22 cellular contexts compared by ENCODE assay signal in genomic region chr7:71402684-71403083, GRCh38.
A peak's percentile ranks its signal among the peaks of the same experiment; 100 is the strongest.
DNase-seq lines count a peak whose midpoint lies in the region; ATAC-seq, FAIRE-seq and TF ChIP-seq lines count a peak whose summit lies in the region.
"Had no signal": no experiment of that assay in that cellular context is flagged by ENCODE, and none has a peak within 500 bp of the region (broad histone marks: within the 10 kb centered on the region; RNA-seq: fewer than 3 reads in every experiment).

No MANE protein-coding gene starts in this region.

- DNase-seq in WTC11 (ENCODE audit: low spot score) (no peak), H1 (ENCODE audit: low read depth in 1 of 2, low spot score in 2 of 2) (no peak), islet precursor cell (peak; percentile 11), activated T-cell treated with anti-CD3 and anti-CD28 coated beads for 4 hours (no peak)
- DNase-seq: AML-193; Caco-2; Calu3; CD4-positive, alpha-beta T cell; CD8-positive, alpha-beta T cell; DMS79 treated with DMSO at 0.1 percent for 48 hours; GF-D8 had no signal

- no peaks in the 10 kb centered on the region for H4K20me1 ChIP-seq in H1 (replicated peaks in 1 of 2; ENCODE audit: control insufficient read depth in 1 of 2, insufficient read depth in 2 of 2, low read length in 2 of 2)
- H4K20me1 ChIP-seq: BLaER1 treated with 17β-estradiol and CSF1 and Interleukin-3, amounts not matched to agents 10 nM and 100 nM had no signal

- H3K14ac ChIP-seq in H1 (ENCODE audit: insufficient read length), result no peak overlapping the region

- no peak overlapping the region for H4K5ac ChIP-seq in H1 (ENCODE audit: insufficient read length, low read depth, low read length)

- H4K91ac ChIP-seq in H1 (replicated peaks; ENCODE audit: insufficient read length, low read length), result no peak overlapping the region

- no peak for TF ChIP-seq RAD21 in H1 (IDR thresholded peaks at IDR 0.05 in 1 of 2, conservative IDR thresholded peaks at IDR 0.05 in 1 of 2; ENCODE audit: low read depth in 2 of 2, low read length in 2 of 2)

- peak overlapping the region; percentile 16; the same call in 1 of the 2 replicates for H3K27ac Mint-ChIP-seq in WTC11
- H3K27ac Mint-ChIP-seq: B cell; CD4-positive, alpha-beta T cell; CD8-positive, alpha-beta T cell had no signal

- H2BK15ac ChIP-seq in H1 (ENCODE audit: low read length), result no peak overlapping the region

- H2AFZ ChIP-seq in H1 (ENCODE audit: low read length), result no peak overlapping the region

- TF ChIP-seq EP300 in H1 (IDR thresholded peaks at IDR 0.05; ENCODE audit: borderline replicate concordance in 1 of 2, low read depth in 2 of 2, low read length in 2 of 2), result no peak

- no peak overlapping the region for H3K9ac ChIP-seq in H1 (replicated peaks in 1 of 4; ENCODE audit: extremely low read depth in 1 of 4, low read depth in 3 of 4, low read length in 3 of 4)
- H3K9ac ChIP-seq: BLaER1 treated with 17β-estradiol and CSF1 and Interleukin-3, amounts not matched to agents 10 nM and 100 nM had no signal

- peaks cover 0 to 13% (median 4%) of the 10 kb centered on the region in 4 experiments; a peak in 3 of 8 replicates for H3K36me3 ChIP-seq in H1 (ENCODE audit: control insufficient read depth in 2 of 4, insufficient read depth in 4 of 4, low read length in 3 of 4)
- H3K36me3 ChIP-seq: BLaER1 treated with 17β-estradiol and CSF1 and Interleukin-3, amounts not matched to agents 10 nM and 100 nM had no signal

- no peaks in the 10 kb centered on the region for H3K27me3 ChIP-seq in H1 (replicated peaks in 1 of 4; ENCODE audit: control insufficient read depth in 3 of 4, extremely low read depth in 1 of 4, insufficient read depth in 3 of 4, low read length in 3 of 4)
- H3K27me3 ChIP-seq: BLaER1 treated with 17β-estradiol and CSF1 and Interleukin-3, amounts not matched to agents 10 nM and 100 nM had no signal

- H3K56ac ChIP-seq in H1 (replicated peaks; ENCODE audit: insufficient read length, low read depth, low read length), result no peak overlapping the region

- no peak for TF ChIP-seq POLR2A in H1 (IDR thresholded peaks at IDR 0.05; ENCODE audit: control extremely low read depth in 1 of 2, low read depth in 2 of 2, low read length in 2 of 2)

- H3K9me3 Mint-ChIP-seq in WTC11, result peaks cover 38% of the 10 kb centered on the region

- POLR2A ChIA-PET in WTC11 (lab: Charles Lee), result interaction anchor here (0.6 kb wide), 1 partner anchor 195 kb away, joined by 5 read pairs; no protein-coding TSS in a partner anchor
- POLR2A ChIA-PET in H1 (lab: Charles Lee; ENCODE audit: partially characterized antibody), result no interaction called here

- H2BK12ac ChIP-seq in H1 (ENCODE audit: low read depth, low read length), result no peak overlapping the region

- TF ChIP-seq CTCF in WTC11 (IDR thresholded peaks at IDR 0.05) (no peak), H1 (IDR thresholded peaks at IDR 0.05; ENCODE audit: control extremely low read depth in 1 of 3, insufficient read depth in 1 of 3, low read depth in 1 of 3, low read length in 3 of 3) (no peak)

- peak; percentile 48 for FAIRE-seq in H1 (lab: Jason Lieb, UNC)
- FAIRE-seq: A549, D721Med, G401.6, GM12891, GM19239 had no signal

- H4K8ac ChIP-seq in H1 (ENCODE audit: extremely low read depth, insufficient read depth, low read length), result no peak overlapping the region

- ATAC-seq in WTC11, result no peak
- ATAC-seq in HG02973 (IDR thresholded peaks at IDR 0.05; ENCODE audit: unreplicated experiment), result no peak
- ATAC-seq in HG02610 (IDR thresholded peaks at IDR 0.05; ENCODE audit: unreplicated experiment), result no peak
- ATAC-seq: A549; CD8-positive, alpha-beta T cell had no signal

- H3K18ac ChIP-seq in H1 (ENCODE audit: extremely low read depth, low read length), result no peak overlapping the region

- no peak overlapping the region for H2BK20ac ChIP-seq in H1 (ENCODE audit: low read length)

- no peak overlapping the region for H3K27ac ChIP-seq in H1 (ENCODE audit: low read depth, low read length)
- H3K27ac ChIP-seq: 22Rv1; A549; BLaER1 treated with 17β-estradiol and CSF1 and Interleukin-3, amounts not matched to agents 10 nM and 100 nM; C4-2B had no signal

- no peak overlapping the region for H3K4me3 ChIP-seq in H1 (ENCODE audit: extremely low read depth in 1 of 4, insufficient read depth in 2 of 4, low read depth in 3 of 4, low read length in 4 of 4)
- H3K4me3 ChIP-seq: A549; BLaER1 treated with 17β-estradiol and CSF1 and Interleukin-3, amounts not matched to agents 10 nM and 100 nM had no signal

- no peak overlapping the region for H3K23ac ChIP-seq in H1 (ENCODE audit: insufficient read length)

- peaks cover 34% of the 10 kb centered on the region for H3K4me1 Mint-ChIP-seq in WTC11
- H3K4me1 Mint-ChIP-seq: B cell had no signal

- H3K4me3 Mint-ChIP-seq in WTC11, result no peak overlapping the region
- H3K4me3 Mint-ChIP-seq: B cell; CD4-positive, alpha-beta T cell; CD8-positive, alpha-beta T cell had no signal

- no peaks in the 10 kb centered on the region for H3K23me2 ChIP-seq in H1 (ENCODE audit: low read depth, low read length)

- peaks cover 53% of the 10 kb centered on the region for H3K36me3 Mint-ChIP-seq in WTC11
- H3K36me3 Mint-ChIP-seq: CD8-positive, alpha-beta T cell had no signal

- no peak overlapping the region for H2AK5ac ChIP-seq in H1 (ENCODE audit: low read depth, low read length)

- no peak overlapping the region for H3K4me2 ChIP-seq in H1 (ENCODE audit: insufficient read depth in 1 of 2, low read depth in 2 of 2, low read length in 2 of 2)
- H3K4me2 ChIP-seq: A549; BLaER1 treated with 17β-estradiol and CSF1 and Interleukin-3, amounts not matched to agents 10 nM and 100 nM had no signal

- H2BK120ac ChIP-seq in H1 (replicated peaks; ENCODE audit: low read depth, low read length), result no peak overlapping the region

- 100% methylated on average over 2 of the region's 2 CpGs; no CpG with 5 or more reads in 1 of the 2 experiments for WGBS in H1 (ENCODE audit: extremely low coverage in 1 of 2, insufficient coverage in 1 of 2, insufficient read length in 1 of 2, insufficient replicate concordance in 2 of 2, low coverage in 1 of 2, low lambda C conversion rate in 2 of 2, missing lambda C conversion rate in 1 of 2), 2 experiments

- CTCF ChIA-PET in WTC11 (lab: Charles Lee) (interaction anchor here (1.0 kb wide), 1 partner anchor 336 kb away, joined by 3 read pairs; no protein-coding TSS in a partner anchor), H1 (lab: Charles Lee; ENCODE audit: partially characterized antibody) (interaction anchor here (0.6 kb wide), 1 partner anchor 913 kb away, joined by 4 read pairs; no protein-coding TSS in a partner anchor)

- H3K4ac ChIP-seq in H1 (replicated peaks; ENCODE audit: insufficient read length, low read depth, low read length), result no peak overlapping the region

- H3K4me1 ChIP-seq in H1 (replicated peaks in 1 of 4; ENCODE audit: control insufficient read depth in 3 of 4, insufficient read depth in 4 of 4, low read length in 3 of 4), result peaks cover 0 to 6% (median 2%) of the 10 kb centered on the region in 4 experiments; a peak in 3 of 7 replicates
- H3K4me1 ChIP-seq: A549, Caco-2 had no signal

- H2BK5ac ChIP-seq in H1 (ENCODE audit: low read depth, low read length), result no peak overlapping the region

- peaks cover 0 to 14% of the 10 kb centered on the region in 2 experiments; a peak in 1 of 4 replicates for H3K79me2 ChIP-seq in H1 (ENCODE audit: control insufficient read depth in 1 of 2, insufficient read depth in 2 of 2, low read length in 2 of 2)

- no peaks in the 10 kb centered on the region for H3K27me3 Mint-ChIP-seq in WTC11 (ENCODE audit: low read depth)
- H3K27me3 Mint-ChIP-seq: B cell; CD4-positive, alpha-beta T cell had no signal

- peaks cover 4 to 5% of the 10 kb centered on the region in 2 experiments; a peak in 3 of 4 replicates for H3K9me3 ChIP-seq in H1 (ENCODE audit: insufficient read depth in 2 of 2, low read depth in 1 of 2, low read length in 1 of 2)
- H3K9me3 ChIP-seq: A549, Caco-2 had no signal

- no peaks in the 10 kb centered on the region for H3K79me1 ChIP-seq in H1 (ENCODE audit: low read depth, low read length)

TF ChIP-seq in WTC11, 78 proteins besides CTCF, POLR2A, EP300 and RAD21 (continues in another document):
- no peak for TF ChIP-seq RELA (CRISPR knock-in tag; IDR thresholded peaks at IDR 0.05; ENCODE audit: borderline replicate concordance)
- TF ChIP-seq ZNF425 (CRISPR knock-in tag; conservative IDR thresholded peaks at IDR 0.05), result no peak

TF ChIP-seq in H1, 55 proteins besides CTCF, POLR2A, EP300 and RAD21:
- no peak for TF ChIP-seq RFX5 (IDR thresholded peaks at IDR 0.05; ENCODE audit: borderline replicate concordance, low read depth, low read length)
- no peak for TF ChIP-seq E2F6 (IDR thresholded peaks at IDR 0.05)
- TF ChIP-seq BCL11A (IDR thresholded peaks at IDR 0.05; ENCODE audit: low read depth in 2 of 2, low read length in 2 of 2), result no peak
- TF ChIP-seq BRCA1 (IDR thresholded peaks at IDR 0.05; ENCODE audit: low read depth, low read length), result no peak
- TF ChIP-seq JUN (IDR thresholded peaks at IDR 0.05; ENCODE audit: low read depth, low read length), result no peak
- TF ChIP-seq CTBP2 (IDR thresholded peaks at IDR 0.05; ENCODE audit: borderline replicate concordance, insufficient read depth, insufficient read length, low read length), result no peak
- TF ChIP-seq CBX8 (IDR thresholded peaks at IDR 0.05; ENCODE audit: borderline replicate concordance, low read depth, low read length), result no peak
- TF ChIP-seq HDAC2 (IDR thresholded peaks at IDR 0.05; ENCODE audit: borderline replicate concordance in 1 of 2, low read depth in 2 of 2, low read length in 2 of 2), result no peak
